1 cellular context compared by ENCODE assay signal in the genomic region with DNA sequence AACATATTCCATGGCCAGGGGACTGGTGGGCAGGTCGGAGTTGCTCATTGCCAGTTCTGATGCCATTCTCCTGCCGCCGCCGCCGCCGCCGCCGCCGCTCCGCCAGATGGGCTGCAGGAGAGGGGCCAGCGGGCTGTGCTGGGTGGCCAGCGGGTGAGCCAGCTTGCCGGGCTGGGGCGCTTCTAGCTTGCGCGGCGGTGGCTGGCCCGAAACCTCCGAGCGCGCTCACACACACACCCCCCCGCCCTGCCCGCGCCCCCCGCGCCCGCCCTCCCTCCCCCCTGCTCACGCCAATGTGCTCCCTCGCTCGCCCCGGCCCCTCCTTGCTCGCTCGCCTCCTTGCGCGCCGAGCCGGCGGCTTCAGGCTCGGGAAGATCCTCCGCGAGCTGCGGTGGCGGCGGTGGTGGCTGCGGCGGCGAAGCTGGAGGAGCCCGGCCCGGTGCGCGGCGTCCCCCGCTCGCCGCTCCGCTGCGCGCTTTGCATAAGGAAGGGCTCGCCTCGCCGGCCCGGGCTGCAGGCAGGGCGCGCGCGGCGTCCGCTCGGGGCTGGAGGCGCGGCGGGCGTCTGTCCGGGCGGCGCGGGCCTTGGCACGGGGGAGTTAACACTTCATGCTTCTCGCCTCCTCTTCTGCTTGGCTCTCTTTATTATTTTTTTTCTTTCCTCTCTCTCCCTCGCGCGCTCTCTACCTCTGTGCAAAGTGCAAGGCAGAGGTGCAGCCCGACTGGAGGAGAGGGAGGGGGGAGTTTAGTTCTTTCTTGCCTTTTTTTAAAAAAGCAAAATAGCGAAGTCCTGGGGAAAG.
TF ChIP-seq lines count a peak whose summit lies in the region.

No MANE protein-coding gene starts in this region.

TF ChIP-seq in HEK293, 187 proteins besides CTCF, POLR2A, EP300 and RAD21 (continued from another document):
- TF ChIP-seq, protein P1, sequence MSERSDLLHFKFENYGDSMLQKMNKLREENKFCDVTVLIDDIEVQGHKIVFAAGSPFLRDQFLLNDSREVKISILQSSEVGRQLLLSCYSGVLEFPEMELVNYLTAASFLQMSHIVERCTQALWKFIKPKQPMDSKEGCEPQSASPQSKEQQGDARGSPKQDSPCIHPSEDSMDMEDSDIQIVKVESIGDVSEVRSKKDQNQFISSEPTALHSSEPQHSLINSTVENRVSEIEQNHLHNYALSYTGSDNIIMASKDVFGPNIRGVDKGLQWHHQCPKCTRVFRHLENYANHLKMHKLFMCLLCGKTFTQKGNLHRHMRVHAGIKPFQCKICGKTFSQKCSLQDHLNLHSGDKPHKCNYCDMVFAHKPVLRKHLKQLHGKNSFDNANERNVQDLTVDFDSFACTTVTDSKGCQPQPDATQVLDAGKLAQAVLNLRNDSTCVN (tag by site-specific recombination; optimal IDR thresholded peaks at IDR 0.05), result peak; percentile 51
- TF ChIP-seq, protein P2, sequence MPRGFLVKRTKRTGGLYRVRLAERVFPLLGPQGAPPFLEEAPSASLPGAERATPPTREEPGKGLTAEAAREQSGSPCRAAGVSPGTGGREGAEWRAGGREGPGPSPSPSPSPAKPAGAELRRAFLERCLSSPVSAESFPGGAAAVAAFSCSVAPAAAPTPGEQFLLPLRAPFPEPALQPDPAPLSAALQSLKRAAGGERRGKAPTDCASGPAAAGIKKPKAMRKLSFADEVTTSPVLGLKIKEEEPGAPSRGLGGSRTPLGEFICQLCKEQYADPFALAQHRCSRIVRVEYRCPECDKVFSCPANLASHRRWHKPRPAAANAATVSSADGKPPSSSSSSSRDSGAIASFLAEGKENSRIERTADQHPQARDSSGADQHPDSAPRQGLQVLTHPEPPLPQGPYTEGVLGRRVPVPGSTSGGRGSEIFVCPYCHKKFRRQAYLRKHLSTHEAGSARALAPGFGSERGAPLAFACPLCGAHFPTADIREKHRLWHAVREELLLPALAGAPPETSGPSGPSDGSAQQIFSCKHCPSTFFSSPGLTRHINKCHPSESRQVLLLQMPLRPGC (tag by site-specific recombination; IDR thresholded peaks at IDR 0.05), result no peak
- TF ChIP-seq ZNF239 (tag by site-specific recombination; IDR thresholded peaks at IDR 0.05) (no peak), ZNF701 (tag by site-specific recombination; IDR thresholded peaks at IDR 0.05) (no peak), ZNF501 (tag by site-specific recombination; IDR thresholded peaks at IDR 0.05) (no peak), ZNF776 (tag by site-specific recombination; IDR thresholded peaks at IDR 0.05; ENCODE audit: borderline replicate concordance) (no peak), ZNF600 (tag by site-specific recombination; IDR thresholded peaks at IDR 0.05) (0 out of 2 replicates have a peak, but pooled peaks have one; percentile 23), ZNF146 (tag by site-specific recombination; IDR thresholded peaks at IDR 0.05) (no peak), ZNF16 (tag by site-specific recombination; IDR thresholded peaks at IDR 0.05; ENCODE audit: low read depth) (no peak), ZNF777 (tag by site-specific recombination; IDR thresholded peaks at IDR 0.05; ENCODE audit: borderline replicate concordance) (no peak), PRDM1 (tag by site-specific recombination; IDR thresholded peaks at IDR 0.05) (no peak), ZNF843 (tag by site-specific recombination; IDR thresholded peaks at IDR 0.05) (no peak), ZNF214 (tag by site-specific recombination; IDR thresholded peaks at IDR 0.05; ENCODE audit: borderline replicate concordance) (no peak), MEIS1 (CRISPR knock-in tag; IDR thresholded peaks at IDR 0.05; ENCODE audit: borderline replicate concordance) (no peak), FEZF1 (tag by site-specific recombination; IDR thresholded peaks at IDR 0.05) (peak; percentile 70; the same call in 1 of the 2 replicates), ZBTB17 (tag by site-specific recombination; IDR thresholded peaks at IDR 0.05) (no peak), ZNF660 (tag by site-specific recombination; IDR thresholded peaks at IDR 0.05) (no peak), SCRT1 (tag by site-specific recombination; IDR thresholded peaks at IDR 0.05; ENCODE audit: borderline replicate concordance) (no peak), ZNF423 (tag by site-specific recombination; IDR thresholded peaks at IDR 0.05) (no peak), TRIM28 (IDR thresholded peaks at IDR 0.05; ENCODE audit: borderline replicate concordance, low read length) (no peak), TCF7L2 (IDR thresholded peaks at IDR 0.05; ENCODE audit: borderline replicate concordance, low read depth, low read length) (no peak), ZNF530 (tag by site-specific recombination; IDR thresholded peaks at IDR 0.05; ENCODE audit: low read depth) (no peak), ZNF76 (tag by site-specific recombination; IDR thresholded peaks at IDR 0.05; ENCODE audit: borderline replicate concordance, low read depth) (no peak), ZNF571 (tag by site-specific recombination; IDR thresholded peaks at IDR 0.05) (no peak), ZNF248 (tag by site-specific recombination; IDR thresholded peaks at IDR 0.05) (no peak), ZNF133 (tag by site-specific recombination; IDR thresholded peaks at IDR 0.05) (no peak), ZNF138 (tag by site-specific recombination; IDR thresholded peaks at IDR 0.05; ENCODE audit: borderline replicate concordance) (no peak), ZNF366 (tag by site-specific recombination; conservative IDR thresholded peaks at IDR 0.05) (0 out of 2 replicates have a peak, but pooled peaks have one; percentile 13)
- TF ChIP-seq, protein P3, sequence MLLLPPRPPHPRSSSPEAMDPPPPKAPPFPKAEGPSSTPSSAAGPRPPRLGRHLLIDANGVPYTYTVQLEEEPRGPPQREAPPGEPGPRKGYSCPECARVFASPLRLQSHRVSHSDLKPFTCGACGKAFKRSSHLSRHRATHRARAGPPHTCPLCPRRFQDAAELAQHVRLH (tag by site-specific recombination; IDR thresholded peaks at IDR 0.05), result no peak
- TF ChIP-seq, protein P4, sequence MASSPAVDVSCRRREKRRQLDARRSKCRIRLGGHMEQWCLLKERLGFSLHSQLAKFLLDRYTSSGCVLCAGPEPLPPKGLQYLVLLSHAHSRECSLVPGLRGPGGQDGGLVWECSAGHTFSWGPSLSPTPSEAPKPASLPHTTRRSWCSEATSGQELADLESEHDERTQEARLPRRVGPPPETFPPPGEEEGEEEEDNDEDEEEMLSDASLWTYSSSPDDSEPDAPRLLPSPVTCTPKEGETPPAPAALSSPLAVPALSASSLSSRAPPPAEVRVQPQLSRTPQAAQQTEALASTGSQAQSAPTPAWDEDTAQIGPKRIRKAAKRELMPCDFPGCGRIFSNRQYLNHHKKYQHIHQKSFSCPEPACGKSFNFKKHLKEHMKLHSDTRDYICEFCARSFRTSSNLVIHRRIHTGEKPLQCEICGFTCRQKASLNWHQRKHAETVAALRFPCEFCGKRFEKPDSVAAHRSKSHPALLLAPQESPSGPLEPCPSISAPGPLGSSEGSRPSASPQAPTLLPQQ (tag by site-specific recombination; IDR thresholded peaks at IDR 0.05), result 0 out of 2 replicates have a peak, but pooled peaks have one; percentile 7
- TF ChIP-seq, protein P5, sequence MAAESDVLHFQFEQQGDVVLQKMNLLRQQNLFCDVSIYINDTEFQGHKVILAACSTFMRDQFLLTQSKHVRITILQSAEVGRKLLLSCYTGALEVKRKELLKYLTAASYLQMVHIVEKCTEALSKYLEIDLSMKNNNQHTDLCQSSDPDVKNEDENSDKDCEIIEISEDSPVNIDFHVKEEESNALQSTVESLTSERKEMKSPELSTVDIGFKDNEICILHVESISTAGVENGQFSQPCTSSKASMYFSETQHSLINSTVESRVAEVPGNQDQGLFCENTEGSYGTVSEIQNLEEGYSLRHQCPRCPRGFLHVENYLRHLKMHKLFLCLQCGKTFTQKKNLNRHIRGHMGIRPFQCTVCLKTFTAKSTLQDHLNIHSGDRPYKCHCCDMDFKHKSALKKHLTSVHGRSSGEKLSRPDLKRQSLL (tag by site-specific recombination; IDR thresholded peaks at IDR 0.05), result no peak
- TF ChIP-seq, protein P6, sequence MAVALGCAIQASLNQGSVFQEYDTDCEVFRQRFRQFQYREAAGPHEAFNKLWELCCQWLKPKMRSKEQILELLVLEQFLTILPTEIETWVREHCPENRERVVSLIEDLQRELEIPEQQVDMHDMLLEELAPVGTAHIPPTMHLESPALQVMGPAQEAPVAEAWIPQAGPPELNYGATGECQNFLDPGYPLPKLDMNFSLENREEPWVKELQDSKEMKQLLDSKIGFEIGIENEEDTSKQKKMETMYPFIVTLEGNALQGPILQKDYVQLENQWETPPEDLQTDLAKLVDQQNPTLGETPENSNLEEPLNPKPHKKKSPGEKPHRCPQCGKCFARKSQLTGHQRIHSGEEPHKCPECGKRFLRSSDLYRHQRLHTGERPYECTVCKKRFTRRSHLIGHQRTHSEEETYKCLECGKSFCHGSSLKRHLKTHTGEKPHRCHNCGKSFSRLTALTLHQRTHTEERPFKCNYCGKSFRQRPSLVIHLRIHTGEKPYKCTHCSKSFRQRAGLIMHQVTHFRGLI (tag by site-specific recombination; IDR thresholded peaks at IDR 0.05), result 0 out of 2 replicates have a peak, but pooled peaks have one; percentile 14
- TF ChIP-seq, protein P7, sequence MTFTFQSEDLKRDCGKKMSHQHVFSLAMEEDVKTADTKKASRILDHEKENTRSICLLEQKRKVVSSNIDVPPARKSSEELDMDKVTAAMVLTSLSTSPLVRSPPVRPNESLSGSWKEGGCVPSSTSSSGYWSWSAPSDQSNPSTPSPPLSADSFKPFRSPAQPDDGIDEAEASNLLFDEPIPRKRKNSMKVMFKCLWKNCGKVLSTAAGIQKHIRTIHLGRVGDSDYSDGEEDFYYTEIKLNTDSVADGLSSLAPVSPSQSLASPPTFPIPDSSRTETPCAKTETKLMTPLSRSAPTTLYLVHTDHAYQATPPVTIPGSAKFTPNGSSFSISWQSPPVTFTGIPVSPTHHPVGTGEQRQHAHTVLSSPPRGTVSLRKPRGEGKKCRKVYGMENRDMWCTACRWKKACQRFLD (tag by site-specific recombination; IDR thresholded peaks at IDR 0.05), result no peak
